10 cellular contexts compared by ENCODE assay signal in genomic region chr16:29653890-29654289, GRCh38. TPM values are rescaled to one million over a fixed set of nuclear protein-coding genes. Genes with fewer than 3 reads are reported as not detected.
A peak's percentile ranks its signal among the peaks of the same experiment; 100 is the strongest.
DNase-seq lines count a peak whose midpoint lies in the region; ATAC-seq, FAIRE-seq and TF ChIP-seq lines count a peak whose summit lies in the region.
"Not testable (repeated sequence)": the region's sequence is repeated elsewhere in the genome, so short reads cannot be mapped to it uniquely, and the experiment has no call there.
"Had no signal": no experiment of that assay in that cellular context is flagged by ENCODE, and none has a peak within 500 bp of the region (broad histone marks: within the 10 kb centered on the region; RNA-seq: fewer than 3 reads in every experiment).

No MANE protein-coding gene starts in this region.

- intact Hi-C loops in CD14-positive monocyte (cut with micrococcal nuclease); HepG2 (cut with micrococcal nuclease; ENCODE audit: unreplicated experiment): not testable (repeated sequence)

- CTCF ChIA-PET in HepG2 (lab: Yijun Ruan, JAX; ENCODE audit: low intra/inter-chr PET ratio, low total read pairs): not testable (repeated sequence)

- POLR2A ChIA-PET in HepG2 (lab: Yijun Ruan, JAX): interaction anchor here (2.3 to 6.6 kb wide), 2 partner anchors 8 to 26 kb away, joined by 9 to 31 read pairs; partner anchors contain the start of gene QPRT

- not testable (repeated sequence) for FAIRE-seq in HepG2 (lab: Jason Lieb, UNC)

- not testable (repeated sequence) for H3K4me3 ChIP-seq in HL-60 (replicated peaks; ENCODE audit: insufficient read depth, low read length); HepG2 (replicated peaks in 1 of 3; ENCODE audit: insufficient read depth in 1 of 3, low read depth in 2 of 3, low read length in 3 of 3); neuronal stem cell (ENCODE audit: low read length in 2 of 2)
- H3K4me3 ChIP-seq in OCI-LY3 (ENCODE audit: low read length): peak overlapping the region; percentile 35

- TF ChIP-seq CTCF in CD14-positive monocyte (IDR thresholded peaks at IDR 0.05); HL-60 (IDR thresholded peaks at IDR 0.05; ENCODE audit: insufficient read depth, low read length); OCI-LY3 (IDR thresholded peaks at IDR 0.05; ENCODE audit: low read depth, low read length); HepG2 (CRISPR knock-in tag; IDR thresholded peaks at IDR 0.05): not testable (repeated sequence)

- not testable (repeated sequence) for H3K23ac ChIP-seq in neuronal stem cell (ENCODE audit: low read depth, low read length, poor library complexity)

- not testable (repeated sequence) for H2BK12ac ChIP-seq in neuronal stem cell (ENCODE audit: low read length)

- H3K27ac ChIP-seq in HL-60 (replicated peaks) (peak overlapping the region; percentile 49), OCI-LY3 (ENCODE audit: low read length) (peak overlapping the region; percentile 43)
- not testable (repeated sequence) for H3K27ac ChIP-seq in HepG2 (ENCODE audit: extremely low read length, insufficient read depth, low read length); neuronal stem cell (replicated peaks; ENCODE audit: low read length)

- H2AFZ ChIP-seq in OCI-LY3 (ENCODE audit: low read depth, low read length) (peak overlapping the region; percentile 55), neuronal stem cell (ENCODE audit: low read length) (peak overlapping the region; percentile 5)
- H2AFZ ChIP-seq in HepG2 (ENCODE audit: low read length): not testable (repeated sequence)

- H2BK120ac ChIP-seq in neuronal stem cell (ENCODE audit: low read depth, low read length): not testable (repeated sequence)

- not testable (repeated sequence) for DNase-seq in CD14-positive monocyte (ENCODE audit: low spot score); HL-60 (ENCODE audit: low read depth in 1 of 2, low spot score in 1 of 2); activated naive CD8-positive, alpha-beta T cell treated with anti-CD3 and anti-CD28 coated beads, Interleukin-2, amount 50 U/mL, for 24 hours; HepG2 (ENCODE audit: low spot score); neuronal stem cell (ENCODE audit: low spot score)

- not testable (repeated sequence) for H3K9me3 Mint-ChIP-seq in CD14-positive monocyte; activated naive CD8-positive, alpha-beta T cell treated with anti-CD3 and anti-CD28 coated beads, Interleukin-2, amount 50 U/mL, for 24 hours; stimulated activated naive CD8-positive, alpha-beta T cell treated with anti-CD3 and anti-CD28 coated beads, Interleukin-15, Interleukin-2, amounts not matched to agents 100 ng/mL and 50 ng/mL, for 24 hours

- not testable (repeated sequence) for H4K91ac ChIP-seq in neuronal stem cell (ENCODE audit: low read depth, low read length, poor library complexity)

- H3K36me3 ChIP-seq in OCI-LY3 (replicated peaks; ENCODE audit: low read depth, low read length); HepG2 (replicated peaks in 1 of 2; ENCODE audit: control insufficient read depth in 1 of 2, insufficient read depth in 2 of 2, low read length in 2 of 2); neuronal stem cell (replicated peaks in 1 of 2; ENCODE audit: control insufficient read depth in 2 of 2, insufficient read depth in 2 of 2, low read length in 2 of 2): not testable (repeated sequence)

- H3K4me2 ChIP-seq in OCI-LY3 (ENCODE audit: low read length) (peak overlapping the region; percentile 68), HepG2 (ENCODE audit: low read depth, low read length) (0 out of 2 replicates have a peak overlapping the region, but pooled peaks have one; percentile 53)
- not testable (repeated sequence) for H3K4me2 ChIP-seq in neuronal stem cell (ENCODE audit: insufficient read depth, low read length, poor library complexity, severe bottlenecking)

- not testable (repeated sequence) for H3K79me2 ChIP-seq in OCI-LY3 (ENCODE audit: low read length); HepG2 (ENCODE audit: insufficient read depth, low read length)

- H3K79me1 ChIP-seq in neuronal stem cell (ENCODE audit: low read depth, low read length): not testable (repeated sequence)

- not testable (repeated sequence) for BruUV-seq in HepG2 (replicated peaks; lab: Mats Ljungman, UMichigan)

- not testable (repeated sequence) for H2BK15ac ChIP-seq in neuronal stem cell (ENCODE audit: low read length)

- peaks cover 40% of the 10 kb centered on the region for H3K4me1 Mint-ChIP-seq in CD14-positive monocyte
- H3K4me1 Mint-ChIP-seq in activated naive CD8-positive, alpha-beta T cell treated with anti-CD3 and anti-CD28 coated beads, Interleukin-2, amount 50 U/mL, for 24 hours: peaks cover 16% of the 10 kb centered on the region
- H3K4me1 Mint-ChIP-seq in stimulated activated naive CD8-positive, alpha-beta T cell treated with anti-CD3 and anti-CD28 coated beads, Interleukin-15, Interleukin-2, amounts not matched to agents 100 ng/mL and 50 ng/mL, for 24 hours (ENCODE audit: low read depth): peaks cover 12% of the 10 kb centered on the region

- peak overlapping the region; percentile 41; the same call in 1 of the 2 replicates for H3K9ac ChIP-seq in OCI-LY3 (ENCODE audit: low read length)
- not testable (repeated sequence) for H3K9ac ChIP-seq in HepG2 (ENCODE audit: insufficient read depth, low read depth, low read length); neuronal stem cell (ENCODE audit: low read depth, low read length, poor library complexity)

- not testable (repeated sequence) for H4K20me1 ChIP-seq in OCI-LY3 (ENCODE audit: insufficient read depth, low read length); HepG2 (ENCODE audit: insufficient read depth, low read length)

- not testable (repeated sequence) for H3K9me3 ChIP-seq in OCI-LY3 (ENCODE audit: insufficient read depth, low read length); HepG2 (ENCODE audit: low read length); neuronal stem cell (replicated peaks in 1 of 2; ENCODE audit: control insufficient read depth in 2 of 2, insufficient read depth in 1 of 2, low read depth in 1 of 2, low read length in 2 of 2)

- not testable (repeated sequence) for ATAC-seq in activated naive CD8-positive, alpha-beta T cell treated with anti-CD3 and anti-CD28 coated beads, Interleukin-2, amount 50 U/mL, for 24 hours; HepG2

- not testable (repeated sequence) for H2BK5ac ChIP-seq in neuronal stem cell (ENCODE audit: low read length)

- peak overlapping the region; percentile 30 to 92 (median 88) for H3K27ac Mint-ChIP-seq in CD14-positive monocyte
- peak overlapping the region; percentile 60 for H3K27ac Mint-ChIP-seq in activated naive CD8-positive, alpha-beta T cell treated with anti-CD3 and anti-CD28 coated beads, Interleukin-2, amount 50 U/mL, for 24 hours
- H3K27ac Mint-ChIP-seq in stimulated activated naive CD8-positive, alpha-beta T cell treated with anti-CD3 and anti-CD28 coated beads, Interleukin-15, Interleukin-2, amounts not matched to agents 100 ng/mL and 50 ng/mL, for 24 hours: peak overlapping the region; percentile 6

- 68% methylated on average over 7 of the region's 7 CpGs for WGBS in HepG2 (ENCODE audit: low lambda C conversion rate)
- WGBS in neuronal stem cell (ENCODE audit: extremely low coverage in 2 of 2, insufficient read length in 2 of 2, insufficient replicate concordance in 1 of 2), 2 donors: no CpG with 5 or more reads among the region's 7 CpGs

- not testable (repeated sequence) for TF ChIP-seq RAD21 in HepG2 (CRISPR knock-in tag; IDR thresholded peaks at IDR 0.05)

- not testable (repeated sequence) for H4K8ac ChIP-seq in neuronal stem cell (ENCODE audit: low read depth, low read length)

- peak overlapping the region; percentile 57 for H3K18ac ChIP-seq in neuronal stem cell (ENCODE audit: low read length)

- not testable (repeated sequence) for H3K27me3 Mint-ChIP-seq in CD14-positive monocyte (ENCODE audit: low read depth in 3 of 3); activated naive CD8-positive, alpha-beta T cell treated with anti-CD3 and anti-CD28 coated beads, Interleukin-2, amount 50 U/mL, for 24 hours; stimulated activated naive CD8-positive, alpha-beta T cell treated with anti-CD3 and anti-CD28 coated beads, Interleukin-15, Interleukin-2, amounts not matched to agents 100 ng/mL and 50 ng/mL, for 24 hours

- H3K4ac ChIP-seq in neuronal stem cell (ENCODE audit: low read length): not testable (repeated sequence)

- not testable (repeated sequence) for H3K27me3 ChIP-seq in HL-60 (ENCODE audit: insufficient read depth, poor library complexity, severe bottlenecking); OCI-LY3 (ENCODE audit: low read depth, low read length); HepG2 (ENCODE audit: control insufficient read depth in 1 of 2, insufficient read depth in 2 of 2, low read length in 2 of 2); neuronal stem cell (ENCODE audit: control insufficient read depth in 3 of 3, insufficient read depth in 3 of 3, low read depth in 1 of 3, low read length in 3 of 3)

- H3K4me1 ChIP-seq in OCI-LY3 (ENCODE audit: low read length) (peaks cover 23% of the 10 kb centered on the region), HepG2 (ENCODE audit: insufficient read depth, low read length) (peaks cover 52% of the 10 kb centered on the region)
- H3K4me1 ChIP-seq in neuronal stem cell (ENCODE audit: control insufficient read depth in 2 of 2, insufficient read depth in 1 of 2, low read depth in 1 of 2, low read length in 2 of 2): not testable (repeated sequence)

- not testable (repeated sequence) for TF ChIP-seq POLR2A in HepG2 (IDR thresholded peaks at IDR 0.05; ENCODE audit: insufficient read depth in 1 of 2, low read depth in 2 of 2, low read length in 2 of 2)

- not testable (repeated sequence) for H3K36me3 Mint-ChIP-seq in CD14-positive monocyte; activated naive CD8-positive, alpha-beta T cell treated with anti-CD3 and anti-CD28 coated beads, Interleukin-2, amount 50 U/mL, for 24 hours (ENCODE audit: low read depth); stimulated activated naive CD8-positive, alpha-beta T cell treated with anti-CD3 and anti-CD28 coated beads, Interleukin-15, Interleukin-2, amounts not matched to agents 100 ng/mL and 50 ng/mL, for 24 hours (ENCODE audit: low read depth)

- H2AK5ac ChIP-seq in neuronal stem cell (ENCODE audit: low read depth, low read length): not testable (repeated sequence)

- H3K14ac ChIP-seq in neuronal stem cell (ENCODE audit: low read length): not testable (repeated sequence)

- in situ Hi-C loops in HepG2 (cut with HindIII; ENCODE audit: extremely low pct_ligation_motif_present, low pct_unique_long_range_greater_than_20kb): not testable (repeated sequence)

- TF ChIP-seq EP300 in HepG2 (IDR thresholded peaks at IDR 0.05; ENCODE audit: low read depth in 2 of 2, low read length in 2 of 2); HepG2 (CRISPR knock-in tag; IDR thresholded peaks at IDR 0.05; ENCODE audit: borderline replicate concordance): not testable (repeated sequence)

- peak overlapping the region; percentile 39 to 73 for H3K4me3 Mint-ChIP-seq in CD14-positive monocyte
- not testable (repeated sequence) for H3K4me3 Mint-ChIP-seq in activated naive CD8-positive, alpha-beta T cell treated with anti-CD3 and anti-CD28 coated beads, Interleukin-2, amount 50 U/mL, for 24 hours; stimulated activated naive CD8-positive, alpha-beta T cell treated with anti-CD3 and anti-CD28 coated beads, Interleukin-15, Interleukin-2, amounts not matched to agents 100 ng/mL and 50 ng/mL, for 24 hours

RNA-seq across cellular contexts. Expression of gene SPN, which starts 9.2 kb away (rescaled TPM):
- 10 to 100 TPM; 46.6 to 71.0 TPM for polyA plus RNA-seq in CD14-positive monocyte
- 0.22 and 0.38 TPM in 2 replicates for total RNA-seq in HepG2 (2016; rRNA removed; fragmentation: Illumina TruSeq; extraction: Trizol)
- total RNA-seq in HepG2 (2016; cell fraction: cytosol; rRNA removed; fragmentation: Illumina TruSeq; extraction: Trizol; ENCODE audit: low read depth): 0.10 TPM in 1 of 2 replicates, not detected in the other
- total RNA-seq in HepG2 (2016; cell fraction: insoluble cytoplasmic fraction; rRNA removed; fragmentation: Illumina TruSeq; extraction: Trizol): 0.10 and 0.35 TPM in 2 replicates
- 0.06 TPM in 1 of 2 replicates, not detected in the other for total RNA-seq in HepG2 (2016; cell fraction: membrane; rRNA removed; fragmentation: Illumina TruSeq; extraction: Trizol)
- total RNA-seq in HepG2 (2016; cell fraction: nucleus; rRNA removed; fragmentation: Illumina TruSeq; extraction: Trizol): 0.28 and 0.34 TPM in 2 replicates
- polyA plus RNA-seq in HepG2 (2011; rRNA removed): 1.6 and 3.8 TPM in 2 replicates
- polyA plus RNA-seq in HepG2 (2011; cell fraction: cytosol; rRNA removed): 0.94 and 1.1 TPM in 2 replicates
- polyA plus RNA-seq in HepG2 (2011; cell fraction: nucleus; rRNA removed): 1.1 and 2.5 TPM in 2 replicates
- polyA plus RNA-seq in HepG2 (2012): 2.4 and 2.5 TPM in 2 replicates
- polyA plus RNA-seq in HepG2 (2016; cell fraction: cytosol; fragmentation: Illumina TruSeq; extraction: Trizol; ENCODE audit: low read depth): 0.07 and 0.09 TPM in 2 replicates
- polyA plus RNA-seq in HepG2 (2016; cell fraction: insoluble cytoplasmic fraction; fragmentation: Illumina TruSeq; extraction: Trizol; ENCODE audit: low read depth): 0.25 and 0.39 TPM in 2 replicates
- 0.13 and 0.23 TPM in 2 replicates for polyA plus RNA-seq in HepG2 (2016; cell fraction: membrane; fragmentation: Illumina TruSeq; extraction: Trizol; ENCODE audit: low read depth)
- polyA plus RNA-seq in HepG2 (2016; cell fraction: nucleus; fragmentation: Illumina TruSeq; extraction: Trizol; ENCODE audit: insufficient read depth, low read depth): 0.44 and 1.1 TPM in 2 replicates
- 1.7 and 5.3 TPM in 2 replicates for polyA minus RNA-seq in HepG2 (2011; rRNA and poly(A)+ RNA removed; ENCODE audit: low replicate concordance)
- polyA minus RNA-seq in HepG2 (2011; cell fraction: cytosol; rRNA and poly(A)+ RNA removed): 0.79 and 1.7 TPM in 2 replicates
- 0.52 and 1.4 TPM in 2 replicates for polyA minus RNA-seq in HepG2 (2011; cell fraction: nucleus; rRNA and poly(A)+ RNA removed)
- polyA plus RNA-seq in neuronal stem cell (2013, experiment 1 of 2): 0.25 TPM
- 0.17 TPM for polyA plus RNA-seq in neuronal stem cell (2013, experiment 2 of 2)
- total RNA-seq: Caco-2 had no signal
- polyA plus RNA-seq: BJ had no signal

RNA-seq across cellular contexts. Expression of gene QPRT, which starts 25.1 kb away (rescaled TPM):
- polyA plus RNA-seq in CD14-positive monocyte (1 to 10 TPM; 2.1 to 3.9 TPM), HepG2 (2011; rRNA removed) (130 and 137 TPM in 2 replicates)
- 218 and 244 TPM in 2 replicates for total RNA-seq in HepG2 (2016; rRNA removed; fragmentation: Illumina TruSeq; extraction: Trizol)
- total RNA-seq in HepG2 (2016; cell fraction: cytosol; rRNA removed; fragmentation: Illumina TruSeq; extraction: Trizol; ENCODE audit: low read depth): 87.1 and 92.9 TPM in 2 replicates
- 223 and 253 TPM in 2 replicates for total RNA-seq in HepG2 (2016; cell fraction: insoluble cytoplasmic fraction; rRNA removed; fragmentation: Illumina TruSeq; extraction: Trizol)
- total RNA-seq in HepG2 (2016; cell fraction: membrane; rRNA removed; fragmentation: Illumina TruSeq; extraction: Trizol): 152 and 159 TPM in 2 replicates
- total RNA-seq in HepG2 (2016; cell fraction: nucleus; rRNA removed; fragmentation: Illumina TruSeq; extraction: Trizol): 99.3 and 115 TPM in 2 replicates
- 103 and 170 TPM in 2 replicates for polyA plus RNA-seq in HepG2 (2011; cell fraction: cytosol; rRNA removed)
- 80.0 and 88.2 TPM in 2 replicates for polyA plus RNA-seq in HepG2 (2011; cell fraction: nucleus; rRNA removed)
- 123 and 130 TPM in 2 replicates for polyA plus RNA-seq in HepG2 (2012)
- polyA plus RNA-seq in HepG2 (2016; cell fraction: cytosol; fragmentation: Illumina TruSeq; extraction: Trizol; ENCODE audit: low read depth): 105 and 118 TPM in 2 replicates
- polyA plus RNA-seq in HepG2 (2016; cell fraction: insoluble cytoplasmic fraction; fragmentation: Illumina TruSeq; extraction: Trizol; ENCODE audit: low read depth): 245 and 255 TPM in 2 replicates
- polyA plus RNA-seq in HepG2 (2016; cell fraction: membrane; fragmentation: Illumina TruSeq; extraction: Trizol; ENCODE audit: low read depth): 133 and 135 TPM in 2 replicates
- 215 and 218 TPM in 2 replicates for polyA plus RNA-seq in HepG2 (2016; cell fraction: nucleus; fragmentation: Illumina TruSeq; extraction: Trizol; ENCODE audit: insufficient read depth, low read depth)
- polyA minus RNA-seq in HepG2 (2011; rRNA and poly(A)+ RNA removed; ENCODE audit: low replicate concordance): 1.2 and 248 TPM in 2 replicates
- polyA minus RNA-seq in HepG2 (2011; cell fraction: cytosol; rRNA and poly(A)+ RNA removed): 160 and 171 TPM in 2 replicates
- 30.1 and 34.9 TPM in 2 replicates for polyA minus RNA-seq in HepG2 (2011; cell fraction: nucleus; rRNA and poly(A)+ RNA removed)
- 165 TPM for polyA plus RNA-seq in neuronal stem cell (2013, experiment 1 of 2)
- 168 TPM for polyA plus RNA-seq in neuronal stem cell (2013, experiment 2 of 2)
- polyA plus RNA-seq: IgD-negative memory B cell had no signal

Comparison
In these comparisons a context has a peak if more than half of its experiments do, and no peak if none do; other contexts are left out.
1. H3K27ac Mint-ChIP-seq: peak in every context shown above with its lines; median percentile 88 in CD14-positive monocyte; 60 in activated naive CD8-positive, alpha-beta T cell treated with anti-CD3 and anti-CD28 coated beads, Interleukin-2, amount 50 U/mL, for 24 hours; 6 in stimulated activated naive CD8-positive, alpha-beta T cell treated with anti-CD3 and anti-CD28 coated beads, Interleukin-15, Interleukin-2, amounts not matched to agents 100 ng/mL and 50 ng/mL, for 24 hours.
2. RNA of gene SPN, which starts 9.2 kb away (polyA plus RNA-seq): 46.6 to 71.0 TPM in CD14-positive monocyte; 0.07 to 3.8 TPM in HepG2; every median in the first group is over 4 times any median in the second.
3. RNA of gene QPRT, which starts 25.1 kb away (polyA plus RNA-seq): 80.0 to 255 TPM in HepG2; 2.1 to 3.9 TPM in CD14-positive monocyte; every median in the first group is over 10 times any median in the second.